In the genomic region with DNA sequence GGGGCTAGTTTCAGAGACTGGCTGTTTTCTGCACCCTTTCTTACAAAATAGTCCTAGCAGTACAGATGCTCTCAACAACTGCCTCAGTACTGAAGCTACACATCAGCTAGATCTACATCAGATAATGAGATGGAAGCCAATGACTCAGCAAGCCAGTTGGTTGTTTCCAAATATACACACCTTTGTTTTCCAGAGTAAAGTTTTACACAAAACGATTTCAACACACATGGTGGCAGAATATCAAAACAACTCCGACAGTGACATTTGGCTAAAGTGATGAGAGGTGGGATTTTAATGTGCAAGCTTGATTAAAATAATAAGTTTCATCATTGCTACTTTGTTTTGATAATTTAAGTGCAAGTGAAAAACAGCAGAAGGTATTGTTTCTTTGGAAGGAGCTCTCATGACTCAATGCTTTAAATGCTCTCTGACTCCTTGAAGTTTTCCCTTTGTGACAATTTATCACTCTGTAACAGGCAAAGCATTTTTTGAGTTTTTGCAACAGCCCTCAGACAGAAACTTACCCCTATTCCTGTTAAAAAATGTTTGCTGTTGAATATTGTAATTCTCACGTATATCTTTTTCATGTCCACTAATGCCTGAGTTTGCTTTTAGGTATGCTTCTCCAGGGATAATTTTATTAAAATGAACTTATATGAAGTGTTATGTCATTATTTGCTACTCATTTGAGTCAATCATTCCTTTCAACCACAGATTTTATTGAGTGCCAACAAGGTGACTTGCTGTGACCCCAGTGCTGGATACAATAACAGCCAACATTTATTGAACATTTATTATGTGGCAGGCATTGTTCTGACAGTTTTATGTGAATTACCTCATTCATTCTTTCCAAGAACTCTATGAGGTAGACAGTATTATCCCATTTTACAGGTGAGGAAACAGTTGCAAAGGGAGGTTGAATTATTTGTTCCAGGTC, we compare ENCODE assay signal across 25 cellular contexts.
A peak's percentile ranks its signal among the peaks of the same experiment; 100 is the strongest.
DNase-seq lines count a peak whose midpoint lies in the region; TF ChIP-seq lines count a peak whose summit lies in the region.
"Had no signal": no experiment of that assay in that cellular context is flagged by ENCODE, and none has a peak within 500 bp of the region (broad histone marks: within the 10 kb centered on the region; RNA-seq: fewer than 3 reads in every experiment).

No MANE protein-coding gene starts in this region.

- peak; percentile 82 for DNase-seq in Caki2 (ENCODE audit: low read depth)
- peak; percentile 53 for DNase-seq in HFFc6
- peak; percentile 26 for DNase-seq in choroid plexus epithelial cell (ENCODE audit: low read depth)
- DNase-seq in myocyte (ENCODE audit: low read depth): peak; percentile 13
- DNase-seq in NCI-H510A treated with DMSO at 0.1 percent for 48 hours (lab: John Stamatoyannopoulos, UW): no peak
- no peak for DNase-seq in NK-92 (lab: John Stamatoyannopoulos, UW; ENCODE audit: unreplicated experiment)
- no peak for DNase-seq in activated T-helper 2 cell treated with anti-CD3 and anti-CD28 coated beads, Interferon-gamma antibody, Interleukin-2, Interleukin-4, amounts not matched to agents 10 μg/mL and 5 μg/mL and 100 μg/mL, durations not matched to agents 14 hours and 24 hours and 36 hours (ENCODE audit: low spot score)
- DNase-seq in hepatic stellate cell (ENCODE audit: low spot score): no peak
- DNase-seq: activated CD4-positive, alpha-beta T cell treated with anti-CD3 and anti-CD28 coated beads for 36 hours; activated CD8-positive, alpha-beta memory T cell treated with anti-CD3 and anti-CD28 coated beads, Interleukin-2, amount 10 ng/mL, durations not matched to agents 7 days and 5 days; BE2C; dorsolateral prefrontal cortex; esophagus squamous epithelium; kidney; NCI-H1092; NCI-H2029 treated with DMSO at 0.1 percent for 48 hours; NCI-H510A; sigmoid colon; stimulated activated CD4-positive, alpha-beta T cell treated with anti-CD3 and anti-CD28 coated beads, Interleukin-2, amount 100 ng/mL, for 24 hours had no signal

- intact Hi-C loops in activated T-helper 2 cell treated with anti-CD3 and anti-CD28 coated beads, Interferon-gamma antibody, Interleukin-2, Interleukin-4, amounts not matched to agents 10 μg/mL and 5 μg/mL and 100 μg/mL, durations not matched to agents 14 hours and 24 hours and 36 hours (cut with micrococcal nuclease): no loop called here

- in situ Hi-C loops in Caki2 (cut with HindIII; ENCODE audit: low pct_unique_long_range_greater_than_20kb, low sequenced_read_pairs): no loop called here

- H3K4me1 Mint-ChIP-seq in HFFc6 (ENCODE audit: low read depth): peaks cover 53% of the 10 kb centered on the region
- no peaks in the 10 kb centered on the region for H3K4me1 Mint-ChIP-seq in activated T-helper 2 cell treated with anti-CD3 and anti-CD28 coated beads, Interferon-gamma antibody, Interleukin-2, Interleukin-4, amounts not matched to agents 10 μg/mL and 5 μg/mL and 100 μg/mL, durations not matched to agents 14 hours and 24 hours and 36 hours (ENCODE audit: low read depth)
- H3K4me1 Mint-ChIP-seq: activated CD4-positive, alpha-beta T cell treated with anti-CD3 and anti-CD28 coated beads for 36 hours; activated CD8-positive, alpha-beta memory T cell treated with anti-CD3 and anti-CD28 coated beads, Interleukin-2, amount 10 ng/mL, durations not matched to agents 7 days and 5 days; activated T-helper 17 cell treated with anti-CD3 and anti-CD28 coated beads, Interleukin-2, amount 50 U/mL, for 72 hours had no signal

- H3K27ac Mint-ChIP-seq in HFFc6: peak overlapping the region; percentile 49
- H3K27ac Mint-ChIP-seq in activated T-helper 2 cell treated with anti-CD3 and anti-CD28 coated beads, Interferon-gamma antibody, Interleukin-2, Interleukin-4, amounts not matched to agents 10 μg/mL and 5 μg/mL and 100 μg/mL, durations not matched to agents 14 hours and 24 hours and 36 hours: no peak overlapping the region
- H3K27ac Mint-ChIP-seq: activated CD4-positive, alpha-beta T cell treated with anti-CD3 and anti-CD28 coated beads for 36 hours; activated CD8-positive, alpha-beta memory T cell treated with anti-CD3 and anti-CD28 coated beads, Interleukin-2, amount 10 ng/mL, durations not matched to agents 7 days and 5 days; activated T-helper 17 cell treated with anti-CD3 and anti-CD28 coated beads, Interleukin-2, amount 50 U/mL, for 72 hours; natural killer cell treated with Interleukin-12 subunit alpha and Interleukin-12 subunit beta and Interleukin-15 and Interleukin-18, amount 100 ng/mL, for 72 hours; stimulated activated naive CD8-positive, alpha-beta T cell treated with anti-CD3 and anti-CD28 coated beads, Interleukin-15, Interleukin-2, amounts not matched to agents 100 ng/mL and 50 ng/mL, for 24 hours had no signal

- no peak overlapping the region for H3K4me3 ChIP-seq in choroid plexus epithelial cell (ENCODE audit: low read depth, low read length)
- H3K4me3 ChIP-seq: dorsolateral prefrontal cortex, esophagus squamous epithelium, hepatocyte, K562, sigmoid colon, tibial nerve had no signal

- peak overlapping the region; percentile 15; the same call in 1 of the 2 replicates for H3K4me3 Mint-ChIP-seq in HFFc6
- H3K4me3 Mint-ChIP-seq in activated T-helper 2 cell treated with anti-CD3 and anti-CD28 coated beads, Interferon-gamma antibody, Interleukin-2, Interleukin-4, amounts not matched to agents 10 μg/mL and 5 μg/mL and 100 μg/mL, durations not matched to agents 14 hours and 24 hours and 36 hours (ENCODE audit: low read depth): no peak overlapping the region
- H3K4me3 Mint-ChIP-seq: activated CD4-positive, alpha-beta T cell treated with anti-CD3 and anti-CD28 coated beads for 36 hours; activated CD8-positive, alpha-beta memory T cell treated with anti-CD3 and anti-CD28 coated beads, Interleukin-2, amount 10 ng/mL, durations not matched to agents 7 days and 5 days; activated T-helper 17 cell treated with anti-CD3 and anti-CD28 coated beads, Interleukin-2, amount 50 U/mL, for 72 hours; natural killer cell treated with Interleukin-12 subunit alpha and Interleukin-12 subunit beta and Interleukin-15 and Interleukin-18, amount 100 ng/mL, for 72 hours; stimulated activated naive CD8-positive, alpha-beta T cell treated with anti-CD3 and anti-CD28 coated beads, Interleukin-15, Interleukin-2, amounts not matched to agents 100 ng/mL and 50 ng/mL, for 24 hours had no signal

- H3K27me3 Mint-ChIP-seq in HFFc6 (ENCODE audit: insufficient read depth): no peaks in the 10 kb centered on the region
- no peaks in the 10 kb centered on the region for H3K27me3 Mint-ChIP-seq in activated T-helper 2 cell treated with anti-CD3 and anti-CD28 coated beads, Interferon-gamma antibody, Interleukin-2, Interleukin-4, amounts not matched to agents 10 μg/mL and 5 μg/mL and 100 μg/mL, durations not matched to agents 14 hours and 24 hours and 36 hours (ENCODE audit: low read depth)
- H3K27me3 Mint-ChIP-seq: activated CD4-positive, alpha-beta T cell treated with anti-CD3 and anti-CD28 coated beads for 36 hours; activated CD8-positive, alpha-beta memory T cell treated with anti-CD3 and anti-CD28 coated beads, Interleukin-2, amount 10 ng/mL, durations not matched to agents 7 days and 5 days; activated T-helper 17 cell treated with anti-CD3 and anti-CD28 coated beads, Interleukin-2, amount 50 U/mL, for 72 hours; natural killer cell treated with Interleukin-12 subunit alpha and Interleukin-12 subunit beta and Interleukin-15 and Interleukin-18, amount 100 ng/mL, for 72 hours; stimulated activated naive CD8-positive, alpha-beta T cell treated with anti-CD3 and anti-CD28 coated beads, Interleukin-15, Interleukin-2, amounts not matched to agents 100 ng/mL and 50 ng/mL, for 24 hours had no signal

- peaks cover 4% of the 10 kb centered on the region; the same call in 1 of the 2 replicates for H3K9me3 Mint-ChIP-seq in HFFc6
- peaks cover 3% of the 10 kb centered on the region for H3K9me3 Mint-ChIP-seq in activated T-helper 2 cell treated with anti-CD3 and anti-CD28 coated beads, Interferon-gamma antibody, Interleukin-2, Interleukin-4, amounts not matched to agents 10 μg/mL and 5 μg/mL and 100 μg/mL, durations not matched to agents 14 hours and 24 hours and 36 hours
- H3K9me3 Mint-ChIP-seq: activated T-helper 17 cell treated with anti-CD3 and anti-CD28 coated beads, Interleukin-2, amount 50 U/mL, for 72 hours; natural killer cell treated with Interleukin-12 subunit alpha and Interleukin-12 subunit beta and Interleukin-15 and Interleukin-18, amount 100 ng/mL, for 72 hours; stimulated activated naive CD8-positive, alpha-beta T cell treated with anti-CD3 and anti-CD28 coated beads, Interleukin-15, Interleukin-2, amounts not matched to agents 100 ng/mL and 50 ng/mL, for 24 hours had no signal

- H3K36me3 Mint-ChIP-seq in HFFc6 (ENCODE audit: low read depth): no peaks in the 10 kb centered on the region; the same call in 1 of the 2 replicates
- H3K36me3 Mint-ChIP-seq in activated T-helper 2 cell treated with anti-CD3 and anti-CD28 coated beads, Interferon-gamma antibody, Interleukin-2, Interleukin-4, amounts not matched to agents 10 μg/mL and 5 μg/mL and 100 μg/mL, durations not matched to agents 14 hours and 24 hours and 36 hours (ENCODE audit: low read depth): no peaks in the 10 kb centered on the region
- H3K36me3 Mint-ChIP-seq: activated CD8-positive, alpha-beta memory T cell treated with anti-CD3 and anti-CD28 coated beads, Interleukin-2, amount 10 ng/mL, durations not matched to agents 7 days and 5 days; natural killer cell treated with Interleukin-12 subunit alpha and Interleukin-12 subunit beta and Interleukin-15 and Interleukin-18, amount 100 ng/mL, for 72 hours had no signal

- no peak for TF ChIP-seq CTCF in HFFc6 (IDR thresholded peaks at IDR 0.05)
- no peak for TF ChIP-seq CTCF in choroid plexus epithelial cell (conservative IDR thresholded peaks at IDR 0.05; ENCODE audit: low read depth, low read length)

Comparison
In these comparisons a context has a peak if more than half of its experiments do, and no peak if none do; other contexts are left out.
1. DNase-seq: peak in Caki2 (single experiment), HFFc6 (single experiment), choroid plexus epithelial cell (single experiment) and myocyte (single experiment); none in NCI-H510A treated with DMSO at 0.1 percent for 48 hours (single experiment), NK-92 (single experiment), activated T-helper 2 cell treated with anti-CD3 and anti-CD28 coated beads, Interferon-gamma antibody, Interleukin-2, Interleukin-4, amounts not matched to agents 10 μg/mL and 5 μg/mL and 100 μg/mL, durations not matched to agents 14 hours and 24 hours and 36 hours (single experiment) and hepatic stellate cell (single experiment).